In genomic region chr2:213710164-213710563, GRCh38 we compare ENCODE assay signal across 7 cellular contexts.
"Had no signal": no experiment of that assay in that cellular context is flagged by ENCODE, and none has a peak within 500 bp of the region (broad histone marks: within the 10 kb centered on the region; RNA-seq: fewer than 3 reads in every experiment).

No MANE protein-coding gene starts in this region.

- DNase-seq: GDM1, GF-D8 had no signal

- FAIRE-seq: G401.6, GM12891, GM12892, GM18507, GM19239 had no signal
